In the genomic region with DNA sequence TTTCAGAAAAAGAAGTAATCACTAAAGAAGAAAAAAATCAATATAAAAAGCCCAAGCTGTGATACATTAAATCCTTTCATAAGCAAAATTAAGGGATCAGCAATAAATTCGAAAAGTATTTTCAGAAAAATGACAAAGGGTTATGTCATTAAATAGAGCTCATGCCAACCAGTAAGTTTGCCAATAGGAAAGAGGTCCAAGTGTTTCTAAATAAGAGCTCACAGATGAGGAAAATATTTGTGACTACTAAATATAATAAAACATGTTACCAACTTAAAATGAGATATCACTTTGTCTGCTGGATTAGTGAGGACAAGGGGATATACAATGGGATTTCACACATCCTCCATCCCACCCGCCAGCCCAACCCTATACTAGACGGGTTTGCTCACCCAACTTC, we compare ENCODE assay signal across 15 cellular contexts.
A peak's percentile ranks its signal among the peaks of the same experiment; 100 is the strongest.
DNase-seq lines count a peak whose midpoint lies in the region; ATAC-seq and TF ChIP-seq lines count a peak whose summit lies in the region.
"Had no signal": no experiment of that assay in that cellular context is flagged by ENCODE, and none has a peak within 500 bp of the region (broad histone marks: within the 10 kb centered on the region; RNA-seq: fewer than 3 reads in every experiment).

No MANE protein-coding gene starts in this region.

- no CpG with 5 or more reads among the region's 3 CpGs for WGBS in IMR-90 (ENCODE audit: extremely low coverage in 2 of 2, insufficient read length in 1 of 2), 2 experiments

- peak overlapping the region; percentile 38; the same call in 1 of the 2 replicates for H4K91ac ChIP-seq in IMR-90 (ENCODE audit: insufficient read depth, low read depth, low read length)

- H3K4ac ChIP-seq in IMR-90 (ENCODE audit: low read depth, low read length): peak overlapping the region; percentile 55; the same call in 1 of the 2 replicates

- in situ Hi-C loops in IMR-90 (cut with MboI; ENCODE audit: low sequenced_read_pairs) (no loop called here), G401 (cut with HindIII; ENCODE audit: low sequenced_read_pairs) (no loop called here)

- H4K20me1 ChIP-seq in IMR-90 (ENCODE audit: insufficient read depth, low read length): no peaks in the 10 kb centered on the region
- H4K20me1 ChIP-seq: BLaER1 treated with 17β-estradiol and CSF1 and Interleukin-3, amounts not matched to agents 10 nM and 100 nM had no signal

- H3K23ac ChIP-seq in IMR-90 (ENCODE audit: low read depth, low read length): no peak overlapping the region

- POLR2A ChIA-PET in IMR-90 (lab: Charles Lee; ENCODE audit: unreplicated experiment): no interaction called here

- no peak for TF ChIP-seq POLR2A in IMR-90 (IDR thresholded peaks at IDR 0.05; ENCODE audit: low read depth, low read length)

- no peak overlapping the region; the same call in 1 of the 2 replicates for H4K5ac ChIP-seq in IMR-90 (ENCODE audit: low read depth, low read length)

- H3K4me3 ChIP-seq in IMR-90 (ENCODE audit: insufficient read depth, low read depth, low read length) (no peak overlapping the region), BE2C (ENCODE audit: low read depth, low read length) (no peak overlapping the region)
- H3K4me3 ChIP-seq: BLaER1 treated with 17β-estradiol and CSF1 and Interleukin-3, amounts not matched to agents 10 nM and 100 nM; GM23338 had no signal

- H2AK5ac ChIP-seq in IMR-90 (ENCODE audit: low read depth, low read length): peak overlapping the region; percentile 86

- H3K18ac ChIP-seq in IMR-90 (ENCODE audit: low read depth, low read length): no peak overlapping the region

- ATAC-seq in Right ventricle myocardium superior (ENCODE audit: poor library complexity) (peak; percentile 65), IMR-90 (ENCODE audit: low read depth) (no peak)
- ATAC-seq: GM23338 had no signal

- H3K9me3 ChIP-seq in IMR-90 (ENCODE audit: control insufficient read depth, insufficient read depth, low read length) (no peaks in the 10 kb centered on the region), BE2C (no peaks in the 10 kb centered on the region)
- H3K9me3 ChIP-seq: BLaER1 treated with 17β-estradiol and CSF1 and Interleukin-3, amounts not matched to agents 10 nM and 100 nM had no signal

- H3K36me3 ChIP-seq in IMR-90 (ENCODE audit: control insufficient read depth, insufficient read depth, low read length) (no peaks in the 10 kb centered on the region), BE2C (no peaks in the 10 kb centered on the region)
- H3K36me3 ChIP-seq: BLaER1 treated with 17β-estradiol and CSF1 and Interleukin-3, amounts not matched to agents 10 nM and 100 nM had no signal

- no peak overlapping the region for H3K27ac ChIP-seq in IMR-90 (ENCODE audit: insufficient read depth, low read length)
- H3K27ac ChIP-seq: 22Rv1; BLaER1 treated with 17β-estradiol and CSF1 and Interleukin-3, amounts not matched to agents 10 nM and 100 nM had no signal

- no peaks in the 10 kb centered on the region for H3K79me1 ChIP-seq in IMR-90 (ENCODE audit: low read depth in 1 of 2, low read length in 2 of 2)

- H3K9me1 ChIP-seq in IMR-90 (ENCODE audit: insufficient read depth, low read length): no peaks in the 10 kb centered on the region

- no peak overlapping the region for H3K4me2 ChIP-seq in IMR-90 (ENCODE audit: low read depth, low read length)
- H3K4me2 ChIP-seq: BLaER1 treated with 17β-estradiol and CSF1 and Interleukin-3, amounts not matched to agents 10 nM and 100 nM; GM23338 had no signal

- H2BK5ac ChIP-seq in IMR-90 (ENCODE audit: low read depth, low read length, poor library complexity, severe bottlenecking): no peak overlapping the region

- no peak overlapping the region for H4K8ac ChIP-seq in IMR-90 (ENCODE audit: low read depth in 2 of 2, low read length in 2 of 2)

- peak overlapping the region; percentile 72 for H2BK120ac ChIP-seq in IMR-90 (ENCODE audit: low read depth, low read length)

- no peak for TF ChIP-seq RAD21 in IMR-90 (IDR thresholded peaks at IDR 0.05; ENCODE audit: low read length)

- no peak overlapping the region for H3K9ac ChIP-seq in IMR-90 (ENCODE audit: low read depth, low read length)
- H3K9ac ChIP-seq: BLaER1 treated with 17β-estradiol and CSF1 and Interleukin-3, amounts not matched to agents 10 nM and 100 nM had no signal

- peak overlapping the region; percentile 91 for H2BK20ac ChIP-seq in IMR-90 (ENCODE audit: low read depth, low read length)

- TF ChIP-seq CTCF in IMR-90 (conservative IDR thresholded peaks at IDR 0.05; ENCODE audit: low read depth, low read length) (no peak), BE2C (IDR thresholded peaks at IDR 0.05; ENCODE audit: low read depth, low read length) (no peak), GM10266 (IDR thresholded peaks at IDR 0.05; ENCODE audit: control insufficient read depth, insufficient read depth, low read depth, missing control alignments) (no peak)

- H2AFZ ChIP-seq in IMR-90 (replicated peaks; ENCODE audit: low read length, poor library complexity): no peak overlapping the region
- H2AFZ ChIP-seq: GM23338 had no signal

- DNase-seq in Right ventricle myocardium superior: no peak
- DNase-seq in cardiac septum (ENCODE audit: low spot score): no peak
- no peak for DNase-seq in IMR-90
- peak; percentile 14 for DNase-seq in fibroblast of gingiva (ENCODE audit: low read depth)
- DNase-seq in stromal cell of bone marrow (ENCODE audit: low read depth): peak; percentile 5
- no peak for DNase-seq in BE2C
- no peak for DNase-seq in GM10266 (ENCODE audit: extremely low spot score)
- DNase-seq in G401 (ENCODE audit: low spot score): no peak
- DNase-seq: AML-193; CD4-positive, CD25-positive, alpha-beta regulatory T cell; DMS 273 treated with DMSO at 0.1 percent for 48 hours; H7 had no signal

- H3K4me1 ChIP-seq in IMR-90 (ENCODE audit: control insufficient read depth, insufficient read depth, low read length): peaks cover 4% of the 10 kb centered on the region; the same call in 1 of the 2 replicates
- peaks cover 4% of the 10 kb centered on the region for H3K4me1 ChIP-seq in BE2C

- H2AK9ac ChIP-seq in IMR-90 (replicated peaks; ENCODE audit: low read depth, low read length, poor library complexity): no peak overlapping the region

- peak overlapping the region; percentile 32; the same call in 1 of the 3 replicates for H2BK15ac ChIP-seq in IMR-90 (ENCODE audit: low read depth, low read length)

- H3K56ac ChIP-seq in IMR-90 (ENCODE audit: extremely low read depth, insufficient read depth, low read length): no peak overlapping the region

- CTCF ChIA-PET in IMR-90 (lab: Yijun Ruan, JAX): no interaction called here

- intact Hi-C loops in Right ventricle myocardium superior (cut with DNase I) (no loop called here), cardiac septum (cut with DNase I) (no loop called here), IMR-90 (cut with micrococcal nuclease) (no loop called here)

- 0 out of 2 replicates have a peak overlapping the region, but pooled peaks have one; percentile 37 for H3K14ac ChIP-seq in IMR-90 (replicated peaks; ENCODE audit: low read depth, low read length)

- dilution Hi-C loops in IMR-90 (cut with HindIII; ENCODE audit: low sequenced_read_pairs, unreplicated experiment): no loop called here

- H3K27me3 ChIP-seq in IMR-90 (ENCODE audit: control insufficient read depth, insufficient read depth, low read length): no peaks in the 10 kb centered on the region
- no peaks in the 10 kb centered on the region for H3K27me3 ChIP-seq in BE2C
- H3K27me3 ChIP-seq: BLaER1 treated with 17β-estradiol and CSF1 and Interleukin-3, amounts not matched to agents 10 nM and 100 nM had no signal

- BruUV-seq in IMR-90 (replicated peaks; lab: Mats Ljungman, UMichigan): no TSS peak

TF ChIP-seq in IMR-90, 13 proteins besides CTCF, POLR2A, EP300 and RAD21:
- TF ChIP-seq RCOR1 (IDR thresholded peaks at IDR 0.05; ENCODE audit: insufficient replicate concordance, low read length) (no peak), SMC3 (IDR thresholded peaks at IDR 0.05; ENCODE audit: low read depth, low read length) (no peak), FOS (IDR thresholded peaks at IDR 0.05; ENCODE audit: low read depth, low read length) (no peak), BHLHE40 (IDR thresholded peaks at IDR 0.05; ENCODE audit: low read depth, low read length) (no peak), MAZ (IDR thresholded peaks at IDR 0.05; ENCODE audit: borderline replicate concordance, low read depth, low read length) (no peak), USF2 (IDR thresholded peaks at IDR 0.05; ENCODE audit: low read depth, low read length) (no peak), MAFK (IDR thresholded peaks at IDR 0.05; ENCODE audit: low read depth, low read length) (no peak), CEBPB (IDR thresholded peaks at IDR 0.05; ENCODE audit: low read depth, low read length) (no peak), NFE2L2 (IDR thresholded peaks at IDR 0.05; ENCODE audit: low read depth, low read length) (no peak), CHD1 (IDR thresholded peaks at IDR 0.05; ENCODE audit: low read depth, low read length) (no peak), MXI1 (IDR thresholded peaks at IDR 0.05; ENCODE audit: borderline replicate concordance, low read depth, low read length) (no peak)
- TF ChIP-seq, protein P1, sequence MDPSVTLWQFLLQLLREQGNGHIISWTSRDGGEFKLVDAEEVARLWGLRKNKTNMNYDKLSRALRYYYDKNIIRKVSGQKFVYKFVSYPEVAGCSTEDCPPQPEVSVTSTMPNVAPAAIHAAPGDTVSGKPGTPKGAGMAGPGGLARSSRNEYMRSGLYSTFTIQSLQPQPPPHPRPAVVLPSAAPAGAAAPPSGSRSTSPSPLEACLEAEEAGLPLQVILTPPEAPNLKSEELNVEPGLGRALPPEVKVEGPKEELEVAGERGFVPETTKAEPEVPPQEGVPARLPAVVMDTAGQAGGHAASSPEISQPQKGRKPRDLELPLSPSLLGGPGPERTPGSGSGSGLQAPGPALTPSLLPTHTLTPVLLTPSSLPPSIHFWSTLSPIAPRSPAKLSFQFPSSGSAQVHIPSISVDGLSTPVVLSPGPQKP (IDR thresholded peaks at IDR 0.05; ENCODE audit: borderline replicate concordance, low read depth, low read length): no peak

Comparison
In these comparisons a context has a peak if more than half of its experiments do, and no peak if none do; other contexts are left out.
1. DNase-seq: peak in fibroblast of gingiva (single experiment) and stromal cell of bone marrow (single experiment); none in Right ventricle myocardium superior (single experiment), cardiac septum (single experiment), IMR-90 (single experiment), BE2C (single experiment), GM10266 (single experiment) and G401 (single experiment).